Comparison of ENCODE assay signal across 1 cellular context in the genomic region with DNA sequence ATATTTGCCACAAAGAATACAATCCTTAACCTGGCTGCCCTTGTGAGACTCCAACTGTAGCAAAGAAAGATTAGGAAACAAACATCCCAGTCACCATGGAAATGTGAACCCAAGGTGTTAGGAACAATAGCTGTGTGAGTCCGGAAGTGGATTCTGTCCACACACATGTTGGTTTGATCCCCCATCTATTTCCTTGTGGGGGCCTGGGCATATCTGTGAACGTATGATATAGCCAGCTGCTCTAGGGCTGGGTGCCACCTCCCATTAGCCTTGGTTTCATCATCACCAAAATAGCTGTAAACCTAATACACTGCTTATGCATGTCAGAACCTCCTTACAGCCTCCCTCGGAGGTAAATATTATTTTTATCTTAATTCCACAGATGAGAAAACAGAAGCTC.
A peak's percentile ranks its signal among the peaks of the same experiment; 100 is the strongest.
TF ChIP-seq lines count a peak whose summit lies in the region.

No MANE protein-coding gene starts in this region.

TF ChIP-seq in IMR-90, 13 proteins besides CTCF, POLR2A, EP300 and RAD21 (continued from another document):
- peak; percentile 70 for TF ChIP-seq CEBPB (IDR thresholded peaks at IDR 0.05; ENCODE audit: low read depth, low read length)
